In genomic region chr11:19349340-19350025, GRCh38 we compare ENCODE assay signal across 1 cellular context.
TF ChIP-seq lines count a peak whose summit lies in the region.

No MANE protein-coding gene starts in this region.

TF ChIP-seq in HepG2, 621 proteins besides CTCF, POLR2A, EP300 and RAD21:
- TF ChIP-seq SNAPC4 (CRISPR knock-in tag; IDR thresholded peaks at IDR 0.05) (no peak), CREB1 (IDR thresholded peaks at IDR 0.05) (peak; percentile 90), CREB1 (CRISPR knock-in tag; IDR thresholded peaks at IDR 0.05) (no peak)
